Comparison of ENCODE assay signal across 9 cellular contexts in the genomic region with DNA sequence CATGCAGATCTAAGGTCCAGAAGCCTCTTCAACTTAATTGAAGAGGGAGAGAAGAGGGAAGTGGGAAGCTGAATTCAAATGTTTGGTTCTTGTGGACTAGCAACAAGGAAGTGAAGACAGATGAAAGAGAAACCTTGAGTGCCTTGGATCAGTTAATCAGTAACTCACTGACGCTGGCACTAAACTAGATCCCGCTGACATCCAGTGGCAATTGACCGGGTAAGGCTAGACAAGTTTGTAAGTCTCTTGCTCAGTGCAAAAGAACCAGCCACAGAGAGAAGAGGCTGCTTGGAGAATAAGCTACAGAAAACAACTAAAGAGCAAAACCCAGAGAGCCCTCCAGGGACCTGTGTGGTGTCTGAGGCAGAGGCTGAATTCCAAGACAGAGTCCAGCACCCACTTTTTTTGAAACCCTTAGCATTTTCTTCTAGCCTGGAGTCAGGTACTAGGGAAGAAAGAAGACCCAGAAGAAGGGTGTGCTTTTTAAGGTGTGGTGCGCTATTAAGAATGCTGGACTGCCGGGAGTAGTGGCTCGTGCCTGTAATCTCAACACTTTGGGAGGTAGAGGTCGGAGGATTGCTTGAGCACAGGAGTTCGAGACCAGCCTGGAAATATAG. TPM values are rescaled to one million over a fixed set of nuclear protein-coding genes. Genes with fewer than 3 reads are reported as not detected.
DNase-seq lines count a peak whose midpoint lies in the region; ATAC-seq lines count a peak whose summit lies in the region.
"Had no signal": no experiment of that assay in that cellular context is flagged by ENCODE, and none has a peak within 500 bp of the region (broad histone marks: within the 10 kb centered on the region; RNA-seq: fewer than 3 reads in every experiment).

No MANE protein-coding gene starts in this region.

- peak overlapping the region; percentile 77 for H3K27ac Mint-ChIP-seq in dendritic cell treated with granulocyte-macrophage colony-stimulating factor and Interleukin-4, amounts not matched to agents 40 ng/mL and 50 ng/mL, for 4 days
- no peak overlapping the region for H3K27ac Mint-ChIP-seq in T-helper 17 cell
- H3K27ac Mint-ChIP-seq in T-helper 2 cell treated with Interferon-gamma antibody and Interleukin-4, amounts not matched to agents 5 μg/mL and 100 μg/mL, for 36 hours: no peak overlapping the region
- H3K27ac Mint-ChIP-seq in activated CD4-positive, alpha-beta memory T cell treated with anti-CD3 and anti-CD28 coated beads, Interleukin-2, amount 10 ng/mL, durations not matched to agents 7 days and 5 days: no peak overlapping the region

- H3K9me3 ChIP-seq in BLaER1: no peaks in the 10 kb centered on the region
- H3K9me3 ChIP-seq in T-helper 17 cell (ENCODE audit: control insufficient read depth, low read length, poor library complexity, severe bottlenecking): no peaks in the 10 kb centered on the region
- H3K9me3 ChIP-seq in Karpas-422 (ENCODE audit: low read length): no peaks in the 10 kb centered on the region

- peaks cover 12% of the 10 kb centered on the region for H3K4me1 ChIP-seq in BLaER1
- peaks cover 10% of the 10 kb centered on the region for H3K4me1 ChIP-seq in Karpas-422 (ENCODE audit: low read length)

- peak overlapping the region; percentile 40 for H3K4me3 Mint-ChIP-seq in dendritic cell treated with granulocyte-macrophage colony-stimulating factor and Interleukin-4, amounts not matched to agents 40 ng/mL and 50 ng/mL, for 4 days
- H3K4me3 Mint-ChIP-seq in T-helper 17 cell: no peak overlapping the region
- H3K4me3 Mint-ChIP-seq in T-helper 2 cell treated with Interferon-gamma antibody and Interleukin-4, amounts not matched to agents 5 μg/mL and 100 μg/mL, for 36 hours: no peak overlapping the region
- H3K4me3 Mint-ChIP-seq in activated CD4-positive, alpha-beta memory T cell treated with anti-CD3 and anti-CD28 coated beads, Interleukin-2, amount 10 ng/mL, durations not matched to agents 7 days and 5 days: no peak overlapping the region

- no peak overlapping the region for H3K4me3 ChIP-seq in BLaER1
- H3K4me3 ChIP-seq in Karpas-422 (ENCODE audit: low read length): no peak overlapping the region

- CTCF ChIA-PET in activated CD4-positive, alpha-beta memory T cell treated with anti-CD3 and anti-CD28 coated beads, Interleukin-2, amount 10 ng/mL, durations not matched to agents 7 days and 5 days (lab: Charles Lee): interaction anchor here (0.6 kb wide), 1 partner anchor 14 kb away, joined by 3 read pairs; no protein-coding TSS in a partner anchor

- H4K20me1 ChIP-seq in BLaER1 (no peaks in the 10 kb centered on the region), Karpas-422 (ENCODE audit: insufficient read depth, low read depth, low read length) (no peaks in the 10 kb centered on the region)

- H3K36me3 Mint-ChIP-seq in dendritic cell treated with granulocyte-macrophage colony-stimulating factor and Interleukin-4, amounts not matched to agents 40 ng/mL and 50 ng/mL, for 4 days (ENCODE audit: low read depth): no peaks in the 10 kb centered on the region
- H3K36me3 Mint-ChIP-seq in T-helper 17 cell (ENCODE audit: low read depth): no peaks in the 10 kb centered on the region
- no peaks in the 10 kb centered on the region for H3K36me3 Mint-ChIP-seq in T-helper 2 cell treated with Interferon-gamma antibody and Interleukin-4, amounts not matched to agents 5 μg/mL and 100 μg/mL, for 36 hours (ENCODE audit: low read depth)
- H3K36me3 Mint-ChIP-seq in activated CD4-positive, alpha-beta memory T cell treated with anti-CD3 and anti-CD28 coated beads, Interleukin-2, amount 10 ng/mL, durations not matched to agents 7 days and 5 days (ENCODE audit: low read depth): no peaks in the 10 kb centered on the region

- POLR2A ChIA-PET in activated CD4-positive, alpha-beta memory T cell treated with anti-CD3 and anti-CD28 coated beads, Interleukin-2, amount 10 ng/mL, durations not matched to agents 7 days and 5 days (lab: Charles Lee): no interaction called here

- H3K9ac ChIP-seq in BLaER1 (no peak overlapping the region), Karpas-422 (ENCODE audit: low read length) (no peak overlapping the region)

- no peak for DNase-seq in T-helper 17 cell
- DNase-seq in T-helper 2 cell treated with Interferon-gamma antibody and Interleukin-4, amounts not matched to agents 5 μg/mL and 100 μg/mL, for 36 hours (ENCODE audit: low spot score): no peak
- DNase-seq in activated CD4-positive, alpha-beta memory T cell treated with anti-CD3 and anti-CD28 coated beads, Interleukin-2, amount 10 ng/mL, durations not matched to agents 7 days and 5 days: no peak
- no peak for DNase-seq in Karpas-422
- DNase-seq: DND-41 had no signal

- H3K9me3 Mint-ChIP-seq in dendritic cell treated with granulocyte-macrophage colony-stimulating factor and Interleukin-4, amounts not matched to agents 40 ng/mL and 50 ng/mL, for 4 days: no peaks in the 10 kb centered on the region
- no peaks in the 10 kb centered on the region for H3K9me3 Mint-ChIP-seq in T-helper 2 cell treated with Interferon-gamma antibody and Interleukin-4, amounts not matched to agents 5 μg/mL and 100 μg/mL, for 36 hours
- no peaks in the 10 kb centered on the region for H3K9me3 Mint-ChIP-seq in activated CD4-positive, alpha-beta memory T cell treated with anti-CD3 and anti-CD28 coated beads, Interleukin-2, amount 10 ng/mL, durations not matched to agents 7 days and 5 days

- no peak overlapping the region for H3K27ac ChIP-seq in BLaER1
- H3K27ac ChIP-seq in Karpas-422 (ENCODE audit: low read length): no peak overlapping the region

- peaks cover 9% of the 10 kb centered on the region for H3K4me1 Mint-ChIP-seq in dendritic cell treated with granulocyte-macrophage colony-stimulating factor and Interleukin-4, amounts not matched to agents 40 ng/mL and 50 ng/mL, for 4 days (ENCODE audit: low read depth)
- H3K4me1 Mint-ChIP-seq in T-helper 17 cell: no peaks in the 10 kb centered on the region
- H3K4me1 Mint-ChIP-seq in T-helper 2 cell treated with Interferon-gamma antibody and Interleukin-4, amounts not matched to agents 5 μg/mL and 100 μg/mL, for 36 hours (ENCODE audit: low read depth): peaks cover 4% of the 10 kb centered on the region
- H3K4me1 Mint-ChIP-seq in activated CD4-positive, alpha-beta memory T cell treated with anti-CD3 and anti-CD28 coated beads, Interleukin-2, amount 10 ng/mL, durations not matched to agents 7 days and 5 days: peaks cover under 1% of the 10 kb centered on the region

- H3K27me3 ChIP-seq in BLaER1 (peaks cover 4% of the 10 kb centered on the region), Karpas-422 (ENCODE audit: low read length) (no peaks in the 10 kb centered on the region; the same call in 1 of the 2 replicates)

- H3K4me2 ChIP-seq in BLaER1: peak overlapping the region; percentile 69
- no peak overlapping the region for H3K4me2 ChIP-seq in Karpas-422 (ENCODE audit: low read depth, low read length, poor library complexity, severe bottlenecking)

- H3K27me3 Mint-ChIP-seq in dendritic cell treated with granulocyte-macrophage colony-stimulating factor and Interleukin-4, amounts not matched to agents 40 ng/mL and 50 ng/mL, for 4 days: peaks cover 15% of the 10 kb centered on the region
- peaks cover 59% of the 10 kb centered on the region for H3K27me3 Mint-ChIP-seq in T-helper 17 cell
- H3K27me3 Mint-ChIP-seq in T-helper 2 cell treated with Interferon-gamma antibody and Interleukin-4, amounts not matched to agents 5 μg/mL and 100 μg/mL, for 36 hours (ENCODE audit: low read depth): peaks cover 44% of the 10 kb centered on the region
- peaks cover 40% of the 10 kb centered on the region for H3K27me3 Mint-ChIP-seq in activated CD4-positive, alpha-beta memory T cell treated with anti-CD3 and anti-CD28 coated beads, Interleukin-2, amount 10 ng/mL, durations not matched to agents 7 days and 5 days

- no peaks in the 10 kb centered on the region for H3K79me2 ChIP-seq in Karpas-422 (ENCODE audit: low read length)

- H3K36me3 ChIP-seq in BLaER1 (no peaks in the 10 kb centered on the region), Karpas-422 (ENCODE audit: insufficient read depth, low read length) (no peaks in the 10 kb centered on the region)

- H3K9me2 ChIP-seq in Karpas-422 (replicated peaks; ENCODE audit: insufficient read depth, low read length): no peaks in the 10 kb centered on the region

- intact Hi-C loops in dendritic cell treated with granulocyte-macrophage colony-stimulating factor and Interleukin-4, amounts not matched to agents 40 ng/mL and 50 ng/mL, for 4 days (cut with micrococcal nuclease): no loop called here

- ATAC-seq in GM21390 (IDR thresholded peaks at IDR 0.05; ENCODE audit: unreplicated experiment) (peak; percentile 91), HG03571 (IDR thresholded peaks at IDR 0.05; ENCODE audit: unreplicated experiment) (peak; percentile 97), T-helper 17 cell (no peak)

- H2AFZ ChIP-seq in Karpas-422 (ENCODE audit: low read length): no peak overlapping the region

RNA-seq across cellular contexts. Expression of a gene that starts 6.9 kb away (rescaled TPM):
- total RNA-seq in T-helper 17 cell: under 1 TPM; 0.15 to 0.83 TPM
- total RNA-seq in activated CD4-positive, alpha-beta memory T cell treated with anti-CD3 and anti-CD28 coated beads, Interleukin-2, amount 10 ng/mL, durations not matched to agents 7 days and 5 days: under 1 TPM; 0.08 to 0.20 TPM
- 0.34 and 0.51 TPM in 2 replicates for total RNA-seq in Karpas-422 (2014; rRNA removed; shearing (Covaris generic); ENCODE audit: low replicate concordance)
